Comparison of ENCODE assay signal across 8 cellular contexts in the genomic region with DNA sequence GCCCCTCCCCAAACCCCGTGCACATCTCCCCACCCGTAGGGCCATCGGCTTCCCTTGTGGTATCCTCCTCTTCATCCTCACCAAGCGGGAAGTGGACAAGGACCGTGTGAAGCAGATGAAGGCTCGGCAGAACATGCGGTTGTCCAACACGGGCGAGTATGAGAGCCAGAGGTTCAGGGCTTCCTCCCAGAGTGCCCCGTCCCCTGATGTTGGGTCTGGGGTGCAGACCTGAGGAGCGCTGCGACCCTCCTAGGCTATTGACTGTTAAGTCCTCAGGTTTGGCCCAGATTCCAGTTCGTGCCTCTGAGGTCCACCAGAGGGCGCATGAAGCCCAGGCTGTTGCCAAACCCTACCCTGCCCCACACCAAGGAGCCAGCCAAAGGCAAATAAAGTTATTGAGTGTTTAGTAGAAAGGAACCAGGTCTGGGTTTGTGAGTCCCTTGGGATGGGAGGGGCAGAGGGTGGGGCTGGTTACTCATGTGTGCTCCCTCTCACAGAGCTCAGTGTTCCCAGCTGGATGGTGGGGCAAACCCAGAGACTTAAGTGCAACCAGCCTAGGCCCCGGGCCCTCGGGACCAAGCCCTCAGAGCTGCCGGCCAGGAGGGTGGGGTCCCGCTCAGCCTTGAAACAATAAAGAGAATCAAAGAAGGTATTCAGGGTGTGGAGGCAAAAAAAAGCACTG. TPM values are rescaled to one million over a fixed set of nuclear protein-coding genes. Genes with fewer than 3 reads are reported as not detected.
DNase-seq lines count a peak whose midpoint lies in the region; ATAC-seq, FAIRE-seq and TF ChIP-seq lines count a peak whose summit lies in the region.

No MANE protein-coding gene starts in this region.

- H3K36me3 Mint-ChIP-seq in activated T-cell treated with anti-CD3 and anti-CD28 coated beads, Interleukin-2, amount 50 U/mL, for 4 hours (ENCODE audit: insufficient read depth), result peaks cover 29% of the 10 kb centered on the region
- H3K36me3 Mint-ChIP-seq in nephron progenitor cell (ENCODE audit: low read depth), result peaks cover 18% of the 10 kb centered on the region

- POLR2A ChIA-PET in Panc1 (lab: Charles Lee), result no interaction called here

- H3K4me3 Mint-ChIP-seq in activated T-cell treated with anti-CD3 and anti-CD28 coated beads, Interleukin-2, amount 50 U/mL, for 4 hours, result no peak overlapping the region
- H3K4me3 Mint-ChIP-seq in nephron progenitor cell, result peak overlapping the region; percentile 89

- no TSS peak for BruUV-seq in Panc1 (replicated peaks; lab: Mats Ljungman, UMichigan)

- H3K27me3 ChIP-seq in Panc1 (ENCODE audit: control insufficient read depth, insufficient read depth, low read length) (no peaks in the 10 kb centered on the region), esophagus squamous epithelium (no peaks in the 10 kb centered on the region)

- H3K27ac Mint-ChIP-seq in nephron progenitor cell, result no peak overlapping the region

- peaks cover 34% of the 10 kb centered on the region for H3K4me1 Mint-ChIP-seq in activated T-cell treated with anti-CD3 and anti-CD28 coated beads, Interleukin-2, amount 50 U/mL, for 4 hours (ENCODE audit: low read depth)
- H3K4me1 Mint-ChIP-seq in nephron progenitor cell, result peaks cover 28% of the 10 kb centered on the region

- peak; percentile 50 for ATAC-seq in Panc1
- ATAC-seq in activated T-cell treated with anti-CD3 and anti-CD28 coated beads, Interleukin-2, amount 50 U/mL, for 4 hours, result peak; percentile 10 to 14
- no peak for ATAC-seq in HG02870 (IDR thresholded peaks at IDR 0.05; ENCODE audit: unreplicated experiment)

- peak; percentile 80 for FAIRE-seq in GM12891 (lab: Jason Lieb, UNC)

- H3K27me3 Mint-ChIP-seq in activated T-cell treated with anti-CD3 and anti-CD28 coated beads, Interleukin-2, amount 50 U/mL, for 4 hours (ENCODE audit: low read depth), result no peaks in the 10 kb centered on the region
- no peaks in the 10 kb centered on the region for H3K27me3 Mint-ChIP-seq in nephron progenitor cell (ENCODE audit: low read depth, poor library complexity)

- CTCF ChIA-PET in Panc1 (lab: Charles Lee), result interaction anchor here (0.6 to 1.2 kb wide), 6 partner anchors 13 to 138 kb away, joined by 3 to 5 read pairs (median 3); a partner anchor contains a TSS

- intact Hi-C loops in Panc1 (cut with micrococcal nuclease; ENCODE audit: unreplicated experiment), result no loop called here
- intact Hi-C loops in esophagus squamous epithelium (cut with DNase I), result loop anchor here (5.0 kb wide), 1 partner anchor 125 kb away; a partner anchor contains a TSS

- H3K9me3 ChIP-seq in Panc1 (ENCODE audit: control insufficient read depth, insufficient read depth, low read depth, low read length) (no peaks in the 10 kb centered on the region), esophagus squamous epithelium (no peaks in the 10 kb centered on the region)

- H3K36me3 ChIP-seq in Panc1 (ENCODE audit: control insufficient read depth, insufficient read depth, low read length), result peaks cover 5% of the 10 kb centered on the region
- H3K36me3 ChIP-seq in esophagus squamous epithelium, result peaks cover 40 to 51% (median 42%) of the 10 kb centered on the region in 3 donors

- in situ Hi-C loops in Panc1 (cut with HindIII; ENCODE audit: low pct_unique_long_range_greater_than_20kb, low sequenced_read_pairs), result no loop called here

- DNase-seq in GM12891 (ENCODE audit: insufficient read length, low spot score) (peak; percentile 67), Panc1 (ENCODE audit: low read depth, low spot score) (peak; percentile 77), esophagus squamous epithelium (lab: John Stamatoyannopoulos, UW) (peak; percentile 71), nephron progenitor cell (peak; percentile 82)
- peak; percentile 63 for DNase-seq in Jurkat, Clone E6-1 (ENCODE audit: low read depth, low spot score)
- peak; percentile 76 for DNase-seq in activated T-cell treated with anti-CD3 and anti-CD28 coated beads, Interleukin-2, amount 50 U/mL, for 4 hours
- DNase-seq in stimulated activated naive CD4-positive, alpha-beta T cell treated with Interleukin-2 at 50 U/mL for 16 hours (lab: John Stamatoyannopoulos, UW), result peak; percentile 72

- H3K27ac ChIP-seq in Panc1 (ENCODE audit: low read length) (no peak overlapping the region), esophagus squamous epithelium (peak overlapping the region; percentile 84 to 92 (median 88))

- TF ChIP-seq CTCF in Panc1 (IDR thresholded peaks at IDR 0.05) (peak; percentile 96), esophagus squamous epithelium (IDR thresholded peaks at IDR 0.05) (peak; percentile 88 to 97 (median 94)), nephron progenitor cell (IDR thresholded peaks at IDR 0.05) (peak; percentile 87)

- no peaks in the 10 kb centered on the region for H3K9me3 Mint-ChIP-seq in activated T-cell treated with anti-CD3 and anti-CD28 coated beads, Interleukin-2, amount 50 U/mL, for 4 hours
- H3K9me3 Mint-ChIP-seq in nephron progenitor cell, result no peaks in the 10 kb centered on the region

- WGBS in esophagus squamous epithelium, 2 donors, result 9 to 13% methylated on average over 4 to 7 of the region's 18 CpGs

- no peak overlapping the region for H3K4me3 ChIP-seq in Jurkat, Clone E6-1 (ENCODE audit: low read length)
- no peak overlapping the region for H3K4me3 ChIP-seq in Panc1 (ENCODE audit: low read depth in 2 of 2, low read length in 2 of 2)
- H3K4me3 ChIP-seq in esophagus squamous epithelium, result peak overlapping the region in 2 of 4 donors; percentile 71 to 78

- peaks cover 20% of the 10 kb centered on the region for H3K4me1 ChIP-seq in Panc1 (ENCODE audit: control insufficient read depth, insufficient read depth, low read length)
- peaks cover 29 to 74% (median 40%) of the 10 kb centered on the region in 3 donors for H3K4me1 ChIP-seq in esophagus squamous epithelium

- TF ChIP-seq POLR2A in GM12891 (IDR thresholded peaks at IDR 0.05; ENCODE audit: low read depth, low read length) (no peak), esophagus squamous epithelium (IDR thresholded peaks at IDR 0.05) (no peak)

TF ChIP-seq in GM12891, 5 proteins besides CTCF, POLR2A, EP300 and RAD21:
- TF ChIP-seq PAX5 (IDR thresholded peaks at IDR 0.05; ENCODE audit: insufficient read depth, low read length, severe bottlenecking), result no peak
- no peak for TF ChIP-seq POU2F2 (IDR thresholded peaks at IDR 0.05; ENCODE audit: low read depth, low read length)
- no peak for TF ChIP-seq TAF1 (IDR thresholded peaks at IDR 0.05; ENCODE audit: low read depth, low read length)
- no peak for TF ChIP-seq SPI1 (IDR thresholded peaks at IDR 0.05; ENCODE audit: low read depth, low read length)
- TF ChIP-seq POLR2AphosphoS5 (IDR thresholded peaks at IDR 0.05; ENCODE audit: low read depth, low read length), result no peak

RNA-seq across cellular contexts. Expression of a gene that starts 2.4 kb away (rescaled TPM):
- 42.6 TPM for polyA plus RNA-seq in GM12891 (2012; ENCODE audit: low read depth, missing spikeins)
- polyA plus RNA-seq in Jurkat, Clone E6-1 (2012; ENCODE audit: insufficient read depth, insufficient read length), result 52.3 TPM
- total RNA-seq in Panc1 (2021; ENCODE audit: unreplicated experiment), result 49.0 TPM
- 66.6 TPM for polyA plus RNA-seq in Panc1 (2012; ENCODE audit: insufficient read length)
- 10 to 100 TPM; 14.7 to 19.1 (median 17.8) TPM for total RNA-seq in activated T-cell treated with anti-CD3 and anti-CD28 coated beads, Interleukin-2, amount 50 U/mL, for 4 hours
- total RNA-seq in esophagus squamous epithelium, result 10 to 100 TPM; 19.7 to 34.3 (median 28.0) TPM

RNA-seq across cellular contexts. Expression of a gene that starts 2.7 kb away (rescaled TPM):
- polyA plus RNA-seq in GM12891 (2012; ENCODE audit: low read depth, missing spikeins), result 59.1 TPM
- 145 TPM for polyA plus RNA-seq in Jurkat, Clone E6-1 (2012; ENCODE audit: insufficient read depth, insufficient read length)
- 103 TPM for total RNA-seq in Panc1 (2021; ENCODE audit: unreplicated experiment)
- 166 TPM for polyA plus RNA-seq in Panc1 (2012; ENCODE audit: insufficient read length)
- total RNA-seq in activated T-cell treated with anti-CD3 and anti-CD28 coated beads, Interleukin-2, amount 50 U/mL, for 4 hours, result 100 to 1,000 TPM; 128 to 142 (median 131) TPM
- 100 to 1,000 TPM in 3 of 4 donors, 10 to 100 TPM in 1; 97.9 to 136 (median 118) TPM for total RNA-seq in esophagus squamous epithelium

RNA-seq across cellular contexts. Expression of a gene that starts 11.9 kb away (rescaled TPM):
- 0.22 TPM for polyA plus RNA-seq in GM12891 (2012; ENCODE audit: low read depth, missing spikeins)
- polyA plus RNA-seq in Jurkat, Clone E6-1 (2012; ENCODE audit: insufficient read depth, insufficient read length), result not detected
- 0.18 TPM for total RNA-seq in Panc1 (2021; ENCODE audit: unreplicated experiment)
- polyA plus RNA-seq in Panc1 (2012; ENCODE audit: insufficient read length), result 0.47 TPM
- total RNA-seq in activated T-cell treated with anti-CD3 and anti-CD28 coated beads, Interleukin-2, amount 50 U/mL, for 4 hours, result under 1 TPM; 0.66 to 0.69 (median 0.68) TPM
- total RNA-seq in esophagus squamous epithelium, result 1 to 10 TPM in 1 of 4 donors, under 1 TPM in 2, not detected in 1; 0.26 to 1.3 (median 0.31) TPM

RNA-seq across cellular contexts. Expression of a gene that starts 19.6 kb away (rescaled TPM):
- 37.9 TPM for polyA plus RNA-seq in GM12891 (2012; ENCODE audit: low read depth, missing spikeins)
- 15.8 TPM for polyA plus RNA-seq in Jurkat, Clone E6-1 (2012; ENCODE audit: insufficient read depth, insufficient read length)
- total RNA-seq in Panc1 (2021; ENCODE audit: unreplicated experiment) (114 TPM), esophagus squamous epithelium (100 to 1,000 TPM; 238 to 342 (median 275) TPM)
- 159 TPM for polyA plus RNA-seq in Panc1 (2012; ENCODE audit: insufficient read length)
- total RNA-seq in activated T-cell treated with anti-CD3 and anti-CD28 coated beads, Interleukin-2, amount 50 U/mL, for 4 hours, result 10 to 100 TPM; 49.0 to 60.5 (median 52.8) TPM

RNA-seq across cellular contexts. Expression of a gene that starts 55.7 kb away (rescaled TPM):
- 389 TPM for polyA plus RNA-seq in GM12891 (2012; ENCODE audit: low read depth, missing spikeins)
- 511 TPM for polyA plus RNA-seq in Jurkat, Clone E6-1 (2012; ENCODE audit: insufficient read depth, insufficient read length)
- total RNA-seq in Panc1 (2021; ENCODE audit: unreplicated experiment), result 248 TPM
- 273 TPM for polyA plus RNA-seq in Panc1 (2012; ENCODE audit: insufficient read length)
- total RNA-seq in activated T-cell treated with anti-CD3 and anti-CD28 coated beads, Interleukin-2, amount 50 U/mL, for 4 hours, result 100 to 1,000 TPM; 381 to 396 (median 382) TPM
- 100 to 1,000 TPM; 465 to 690 (median 542) TPM for total RNA-seq in esophagus squamous epithelium
